In the genomic region with DNA sequence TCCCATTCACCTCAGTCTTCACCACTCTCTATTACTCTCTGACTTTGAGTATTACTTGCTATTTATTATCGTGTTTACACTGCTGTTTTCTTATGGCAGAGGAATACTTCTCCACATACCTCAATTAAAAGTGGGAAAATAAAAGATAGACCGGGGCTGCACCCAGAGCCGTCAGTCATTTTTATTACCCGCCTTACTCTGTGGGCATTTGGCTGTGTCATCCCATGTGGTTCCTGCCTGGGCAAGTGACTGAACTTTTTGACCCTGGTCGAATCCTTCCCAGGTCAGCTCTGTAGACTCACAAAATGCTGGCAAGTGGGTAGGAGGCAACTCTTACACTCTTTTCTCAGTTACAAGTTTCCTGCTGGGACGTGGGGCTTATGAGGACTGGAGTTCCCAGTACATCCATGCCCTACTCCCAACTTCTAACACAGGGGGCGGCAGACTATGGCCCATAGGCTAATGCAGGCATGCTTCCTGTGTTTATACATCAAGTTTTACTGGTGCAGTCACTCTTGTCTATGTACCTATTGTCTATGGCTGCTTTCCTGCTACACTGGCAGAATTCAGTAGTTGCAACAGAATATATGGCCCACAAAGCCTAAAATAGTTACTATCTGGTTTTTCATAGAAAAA, we compare ENCODE assay signal across 1 cellular context.
TF ChIP-seq lines count a peak whose summit lies in the region.

No MANE protein-coding gene starts in this region.

TF ChIP-seq in K562, 482 proteins besides CTCF, POLR2A, EP300 and RAD21:
- TF ChIP-seq L3MBTL2 (IDR thresholded peaks at IDR 0.05), result no peak
- no peak for TF ChIP-seq BDP1 (IDR thresholded peaks at IDR 0.05; ENCODE audit: insufficient read depth, insufficient read length)
- TF ChIP-seq, protein P1, sequence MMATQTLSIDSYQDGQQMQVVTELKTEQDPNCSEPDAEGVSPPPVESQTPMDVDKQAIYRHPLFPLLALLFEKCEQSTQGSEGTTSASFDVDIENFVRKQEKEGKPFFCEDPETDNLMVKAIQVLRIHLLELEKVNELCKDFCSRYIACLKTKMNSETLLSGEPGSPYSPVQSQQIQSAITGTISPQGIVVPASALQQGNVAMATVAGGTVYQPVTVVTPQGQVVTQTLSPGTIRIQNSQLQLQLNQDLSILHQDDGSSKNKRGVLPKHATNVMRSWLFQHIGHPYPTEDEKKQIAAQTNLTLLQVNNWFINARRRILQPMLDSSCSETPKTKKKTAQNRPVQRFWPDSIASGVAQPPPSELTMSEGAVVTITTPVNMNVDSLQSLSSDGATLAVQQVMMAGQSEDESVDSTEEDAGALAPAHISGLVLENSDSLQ (IDR thresholded peaks at IDR 0.05), result peak; percentile 22; the same call in 1 of the 2 replicates
- TF ChIP-seq ETV6 (IDR thresholded peaks at IDR 0.05; ENCODE audit: borderline replicate concordance in 1 of 2, low read depth in 2 of 2, low read length in 1 of 2), result no peak
- no peak for TF ChIP-seq ETV6 (CRISPR knock-in tag; IDR thresholded peaks at IDR 0.05; ENCODE audit: borderline replicate concordance)
- no peak for TF ChIP-seq KLF10 (CRISPR knock-in tag; IDR thresholded peaks at IDR 0.05)
- TF ChIP-seq, protein P2, sequence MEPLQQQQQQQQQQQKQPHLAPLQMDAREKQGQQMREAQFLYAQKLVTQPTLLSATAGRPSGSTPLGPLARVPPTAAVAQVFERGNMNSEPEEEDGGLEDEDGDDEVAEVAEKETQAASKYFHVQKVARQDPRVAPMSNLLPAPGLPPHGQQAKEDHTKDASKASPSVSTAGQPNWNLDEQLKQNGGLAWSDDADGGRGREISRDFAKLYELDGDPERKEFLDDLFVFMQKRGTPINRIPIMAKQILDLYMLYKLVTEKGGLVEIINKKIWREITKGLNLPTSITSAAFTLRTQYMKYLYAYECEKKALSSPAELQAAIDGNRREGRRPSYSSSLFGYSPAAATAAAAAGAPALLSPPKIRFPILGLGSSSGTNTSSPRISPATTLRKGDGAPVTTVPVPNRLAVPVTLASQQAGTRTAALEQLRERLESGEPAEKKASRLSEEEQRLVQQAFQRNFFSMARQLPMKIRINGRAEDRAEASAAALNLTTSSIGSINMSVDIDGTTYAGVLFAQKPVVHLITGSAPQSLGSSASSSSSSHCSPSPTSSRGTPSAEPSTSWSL (CRISPR knock-in tag; IDR thresholded peaks at IDR 0.05; ENCODE audit: borderline replicate concordance), result no peak
- no peak for TF ChIP-seq CBFA2T2 (conservative IDR thresholded peaks at IDR 0.05)
- no peak for TF ChIP-seq ZNF695 (CRISPR knock-in tag; IDR thresholded peaks at IDR 0.05)
- TF ChIP-seq ZNF551 (CRISPR knock-in tag; IDR thresholded peaks at IDR 0.05), result no peak
- no peak for TF ChIP-seq NEUROD1 (IDR thresholded peaks at IDR 0.05; ENCODE audit: borderline replicate concordance, low read depth, low read length, partially characterized antibody)
- no peak for TF ChIP-seq NRF1 (conservative IDR thresholded peaks at IDR 0.05 in 1 of 2, IDR thresholded peaks at IDR 0.05 in 1 of 2)
- TF ChIP-seq NFE2 (IDR thresholded peaks at IDR 0.05; ENCODE audit: low read depth), result 0 out of 2 replicates have a peak, but pooled peaks have one; percentile 2
- TF ChIP-seq PML (IDR thresholded peaks at IDR 0.05; ENCODE audit: low read length), result no peak
- no peak for TF ChIP-seq MYC (IDR thresholded peaks at IDR 0.05; ENCODE audit: low read depth, low read length)
- no peak for TF ChIP-seq MYC (CRISPR knock-in tag; IDR thresholded peaks at IDR 0.05; ENCODE audit: borderline replicate concordance, low read depth)
- TF ChIP-seq, protein P3, sequence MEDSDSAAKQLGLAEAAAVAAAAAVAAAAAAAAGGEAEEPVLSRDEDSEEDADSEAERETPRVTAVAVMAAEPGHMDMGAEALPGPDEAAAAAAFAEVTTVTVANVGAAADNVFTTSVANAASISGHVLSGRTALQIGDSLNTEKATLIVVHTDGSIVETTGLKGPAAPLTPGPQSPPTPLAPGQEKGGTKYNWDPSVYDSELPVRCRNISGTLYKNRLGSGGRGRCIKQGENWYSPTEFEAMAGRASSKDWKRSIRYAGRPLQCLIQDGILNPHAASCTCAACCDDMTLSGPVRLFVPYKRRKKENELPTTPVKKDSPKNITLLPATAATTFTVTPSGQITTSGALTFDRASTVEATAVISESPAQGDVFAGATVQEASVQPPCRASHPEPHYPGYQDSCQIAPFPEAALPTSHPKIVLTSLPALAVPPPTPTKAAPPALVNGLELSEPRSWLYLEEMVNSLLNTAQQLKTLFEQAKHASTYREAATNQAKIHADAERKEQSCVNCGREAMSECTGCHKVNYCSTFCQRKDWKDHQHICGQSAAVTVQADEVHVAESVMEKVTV (CRISPR knock-in tag; IDR thresholded peaks at IDR 0.05), result no peak
